Comparison of ENCODE assay signal across 8 cellular contexts in the genomic region with DNA sequence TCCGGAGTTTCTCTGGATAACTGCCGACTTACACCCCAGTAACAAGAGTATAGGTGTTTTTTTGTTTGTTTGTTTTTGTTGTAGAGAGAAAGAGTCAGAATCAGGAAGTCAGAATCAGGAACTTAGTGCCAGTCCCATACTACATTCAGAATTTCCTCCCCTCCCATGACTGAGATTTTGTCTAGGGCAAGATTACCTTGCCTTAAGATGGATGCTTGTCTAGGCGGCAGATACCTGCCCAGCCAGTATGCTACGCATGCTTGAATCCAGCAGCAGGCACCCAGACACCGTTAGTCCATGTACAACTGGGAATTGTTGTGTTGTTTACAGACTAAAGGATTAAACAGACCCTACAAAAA. TPM values are rescaled to one million over a fixed set of nuclear protein-coding genes. Genes with fewer than 3 reads are reported as not detected.
A peak's percentile ranks its signal among the peaks of the same experiment; 100 is the strongest.
DNase-seq lines count a peak whose midpoint lies in the region; ATAC-seq, FAIRE-seq and TF ChIP-seq lines count a peak whose summit lies in the region.

No MANE protein-coding gene starts in this region.

- no peaks in the 10 kb centered on the region for H3K9me1 ChIP-seq in K562 (ENCODE audit: control insufficient read depth, insufficient read depth, low read length)

- 32 to 39% methylated on average over 5 of the region's 5 CpGs for WGBS in GM23248 (ENCODE audit: low coverage in 1 of 2, low lambda C conversion rate in 2 of 2, missing lambda C conversion rate in 2 of 2), 2 experiments
- 31% methylated on average over 5 of the region's 5 CpGs for WGBS in K562 (ENCODE audit: insufficient coverage, low coverage, missing lambda C conversion rate)
- 15 to 17% methylated on average over 5 of the region's 5 CpGs for WGBS in thyroid gland, 2 donors

- H3K9me3 ChIP-seq in GM23248 (ENCODE audit: low read depth) (no peaks in the 10 kb centered on the region), K562 (replicated peaks; ENCODE audit: control insufficient read depth, insufficient read depth, low read depth, low read length) (no peaks in the 10 kb centered on the region), thyroid gland (no peaks in the 10 kb centered on the region)

- TF ChIP-seq CTCF in K562 (IDR thresholded peaks at IDR 0.05 in 2 of 3, conservative IDR thresholded peaks at IDR 0.05 in 1 of 3; ENCODE audit: insufficient read depth in 2 of 3, low read depth in 1 of 3, low read length in 3 of 3) (no peak), thyroid gland (IDR thresholded peaks at IDR 0.05) (no peak), GM13976 (IDR thresholded peaks at IDR 0.05; ENCODE audit: borderline replicate concordance, control extremely low read depth, extremely low read depth, insufficient read depth, missing control alignments) (no peak)

- peaks cover 42% of the 10 kb centered on the region for H3F3A ChIP-seq in GM23248 (ENCODE audit: insufficient read depth)

- H4K20me1 ChIP-seq in GM23248 (ENCODE audit: insufficient read depth) (no peaks in the 10 kb centered on the region), K562 (replicated peaks; ENCODE audit: control insufficient read depth, insufficient read depth, low read length) (peaks cover 5% of the 10 kb centered on the region; the same call in 1 of the 2 replicates)

- no TSS peak for BruUV-seq in K562 (replicated peaks; lab: Mats Ljungman, UMichigan)

- no peak for TF ChIP-seq EP300 in K562 (IDR thresholded peaks at IDR 0.05; ENCODE audit: low read length)

- TF ChIP-seq POLR2A in K562 (conservative IDR thresholded peaks at IDR 0.05) (no peak), thyroid gland (IDR thresholded peaks at IDR 0.05) (no peak)

- peak overlapping the region; percentile 77 for H3K27ac ChIP-seq in GM23248
- peak overlapping the region; percentile 78 for H3K27ac ChIP-seq in K562 (ENCODE audit: extremely low read depth, low read depth, low read length)
- peak overlapping the region; percentile 75 to 89 (median 88) for H3K27ac ChIP-seq in thyroid gland

- no peaks in the 10 kb centered on the region for H3K9me2 ChIP-seq in GM23248 (ENCODE audit: insufficient read depth)

- H3K4me1 ChIP-seq in GM23248 (ENCODE audit: insufficient read depth) (peaks cover 54% of the 10 kb centered on the region), K562 (replicated peaks in 1 of 2; ENCODE audit: control insufficient read depth in 2 of 2, insufficient read depth in 2 of 2, low read length in 2 of 2) (peaks cover 3 to 11% of the 10 kb centered on the region in 2 experiments; a peak in 4 of 5 replicates), thyroid gland (peaks cover 25 to 35% of the 10 kb centered on the region in 2 donors)

- H3K79me2 ChIP-seq in GM23248 (ENCODE audit: insufficient read depth): peaks cover 90% of the 10 kb centered on the region
- peaks cover 86% of the 10 kb centered on the region for H3K79me2 ChIP-seq in K562 (ENCODE audit: control insufficient read depth, insufficient read depth, low read length)

- no peak for TF ChIP-seq RAD21 in K562 (CRISPR knock-in tag; conservative IDR thresholded peaks at IDR 0.05 in 1 of 2, IDR thresholded peaks at IDR 0.05 in 1 of 2)

- H3K36me3 ChIP-seq in GM23248 (ENCODE audit: low read depth) (peaks cover 82% of the 10 kb centered on the region), K562 (ENCODE audit: control insufficient read depth, insufficient read depth, low read length) (peaks cover 94% of the 10 kb centered on the region), thyroid gland (peaks cover 18 to 22% of the 10 kb centered on the region in 2 donors)

- H3K27me3 ChIP-seq in GM23248 (replicated peaks; ENCODE audit: insufficient read depth): no peaks in the 10 kb centered on the region
- H3K27me3 ChIP-seq in K562 (ENCODE audit: control insufficient read depth in 2 of 2, insufficient read depth in 2 of 2, low read length in 2 of 2): no peaks in the 10 kb centered on the region
- H3K27me3 ChIP-seq in thyroid gland: no peaks in the 10 kb centered on the region

- no peak for FAIRE-seq in K562 (lab: Jason Lieb, UNC)

- CTCF ChIA-PET in K562 (lab: Yijun Ruan, JAX; ENCODE audit: low intra/inter-chr PET ratio): no interaction called here

- no peak for DNase-seq in GM23248
- DNase-seq in NCI-H2196 (lab: John Stamatoyannopoulos, UW; ENCODE audit: unreplicated experiment): peak; percentile 65
- DNase-seq in K562 (ENCODE audit: extremely low read depth in 1 of 4, low spot score in 3 of 4): no peak
- peak in 1 of 2 donors; percentile 20 for DNase-seq in left colon
- DNase-seq in thyroid gland: peak; percentile 40 to 53
- no peak for DNase-seq in GM13976 (ENCODE audit: low spot score)
- DNase-seq in activated CD4-positive, CD25-positive, alpha-beta regulatory T cell (lab: John Stamatoyannopoulos, UW): no peak
- no peak for DNase-seq in middle frontal gyrus (ENCODE audit: extremely low spot score, low spot score)

- peak overlapping the region; percentile 95 for H3K4me2 ChIP-seq in GM23248 (ENCODE audit: unreplicated experiment)
- H3K4me2 ChIP-seq in K562 (ENCODE audit: insufficient read depth, low read length): peak overlapping the region; percentile 79

- in situ Hi-C loops in GM23248 (cut with MboI): no loop called here
- in situ Hi-C loops in K562 (cut with MboI): no loop called here
- in situ Hi-C loops in GM13976 (cut with MboI; ENCODE audit: low sequenced_read_pairs, unreplicated experiment): no loop called here

- ATAC-seq in K562 (peak; percentile 23; the same call in 1 of the 3 replicates), left colon (peak; percentile 53)

- H3K4me3 ChIP-seq in GM23248: peak overlapping the region; percentile 76
- peak overlapping the region; percentile 45 for H3K4me3 ChIP-seq in K562
- peak overlapping the region in 2 of 3 donors; percentile 19 to 61 for H3K4me3 ChIP-seq in thyroid gland (replicated peaks in 1 of 3)

- intact Hi-C loops in K562 (cut with micrococcal nuclease) (no loop called here), left colon (cut with DNase I, micrococcal nuclease) (no loop called here), thyroid gland (cut with DNase I) (no loop called here)

- POLR2A ChIA-PET in K562 (lab: Yijun Ruan, JAX): interaction anchor here (0.6 to 1.0 kb wide), 2 partner anchors 34 to 560 kb away, joined by 3 to 4 read pairs; a partner anchor contains a TSS

- H2AFZ ChIP-seq in GM23248 (peak overlapping the region; percentile 91), K562 (ENCODE audit: low read depth, low read length) (peak overlapping the region; percentile 23; the same call in 1 of the 2 replicates)

- peak overlapping the region; percentile 88 for H3K9ac ChIP-seq in GM23248
- peak overlapping the region; percentile 70 to 84; a peak in 3 of 4 replicates for H3K9ac ChIP-seq in K562 (ENCODE audit: insufficient read depth in 1 of 2, low read depth in 2 of 2, low read length in 2 of 2)

RNA-seq across cellular contexts. Expression of a gene that starts 6.1 kb away (rescaled TPM):
- total RNA-seq in GM23248 (2014; rRNA removed; shearing (Covaris generic)): 197 and 202 TPM in 2 replicates
- polyA plus RNA-seq in GM23248 (2016; fragmentation: Nextera tagmentation; extraction: Ambion mirVana) (249 and 254 TPM in 2 replicates), K562 (2011; rRNA removed) (398 and 551 TPM in 2 replicates), K562 (2014; fragmentation: Illumina TruSeq; extraction: Trizol) (252 and 289 TPM in 2 replicates), K562 (2014; fragmentation: Nextera tagmentation; extraction: Ambion mirVana) (100 to 1,000 TPM; 325 to 369 TPM), K562 (2014; rRNA removed) (156 and 168 TPM in 2 replicates)
- 167 and 262 TPM in 2 replicates for total RNA-seq in K562 (2011; cell fraction: chromatin; rRNA removed; ENCODE audit: low replicate concordance)
- total RNA-seq in K562 (2011; cell fraction: nucleolus; rRNA removed): 85.9 and 98.2 TPM in 2 replicates
- 119 and 135 TPM in 2 replicates for total RNA-seq in K562 (2011; cell fraction: nucleoplasm; rRNA removed)
- total RNA-seq in K562 (2014; rRNA removed) (189 and 191 TPM in 2 replicates), K562 (2014; rRNA removed; fragmentation: Illumina TruSeq; extraction: Trizol) (334 and 394 TPM in 2 replicates), K562 (2015; rRNA removed; fragmentation: Illumina TruSeq; extraction: Trizol) (274 and 297 TPM in 2 replicates), K562 (2021) (283 and 290 TPM in 2 replicates), left colon (100 to 1,000 TPM; 163 to 189 TPM), thyroid gland (100 to 1,000 TPM; 185 to 240 (median 216) TPM)
- 137 and 145 TPM in 2 replicates for polyA plus RNA-seq in K562 (2011; cell fraction: cytosol; rRNA removed)
- polyA plus RNA-seq in K562 (2011; cell fraction: nucleus; rRNA removed): 83.1 and 119 TPM in 2 replicates
- polyA plus RNA-seq in K562 (2012): 172 and 249 TPM in 2 replicates
- polyA minus RNA-seq in K562 (2011; rRNA and poly(A)+ RNA removed): 747 and 768 TPM in 2 replicates
- polyA minus RNA-seq in K562 (2011; cell fraction: cytosol; rRNA and poly(A)+ RNA removed): 144 and 225 TPM in 2 replicates
- 99.9 and 166 TPM in 2 replicates for polyA minus RNA-seq in K562 (2011; cell fraction: nucleus; rRNA and poly(A)+ RNA removed)

RNA-seq across cellular contexts. Expression of a gene that starts 33.5 kb away (rescaled TPM):
- total RNA-seq in GM23248 (2014; rRNA removed; shearing (Covaris generic)): under 0.01 TPM in 1 of 2 replicates, not detected in the other
- 0.11 and 0.25 TPM in 2 replicates for polyA plus RNA-seq in GM23248 (2016; fragmentation: Nextera tagmentation; extraction: Ambion mirVana)
- not detected in 2 replicates for total RNA-seq in K562 (2011; cell fraction: chromatin; rRNA removed; ENCODE audit: low replicate concordance)
- not detected in 2 replicates for total RNA-seq in K562 (2011; cell fraction: nucleolus; rRNA removed)
- total RNA-seq in K562 (2011; cell fraction: nucleoplasm; rRNA removed): not detected in 2 replicates
- not detected in 2 replicates for total RNA-seq in K562 (2014; rRNA removed)
- total RNA-seq in K562 (2014; rRNA removed; fragmentation: Illumina TruSeq; extraction: Trizol): 0.04 and 0.13 TPM in 2 replicates
- 0.08 TPM in 1 of 2 replicates, not detected in the other for total RNA-seq in K562 (2015; rRNA removed; fragmentation: Illumina TruSeq; extraction: Trizol)
- total RNA-seq in K562 (2021): 0.04 and 0.13 TPM in 2 replicates
- polyA plus RNA-seq in K562 (2011; rRNA removed): not detected in 2 replicates
- not detected in 2 replicates for polyA plus RNA-seq in K562 (2011; cell fraction: cytosol; rRNA removed)
- not detected in 2 replicates for polyA plus RNA-seq in K562 (2011; cell fraction: nucleus; rRNA removed)
- 0.09 and 0.57 TPM in 2 replicates for polyA plus RNA-seq in K562 (2012)
- 0.07 and 0.09 TPM in 2 replicates for polyA plus RNA-seq in K562 (2014; fragmentation: Illumina TruSeq; extraction: Trizol)
- polyA plus RNA-seq in K562 (2014; fragmentation: Nextera tagmentation; extraction: Ambion mirVana): under 1 TPM in 1 of 2 experiments, not detected in 1; 0.01 TPM
- polyA plus RNA-seq in K562 (2014; rRNA removed): not detected in 2 replicates
- not detected in 2 replicates for polyA minus RNA-seq in K562 (2011; rRNA and poly(A)+ RNA removed)
- not detected in 2 replicates for polyA minus RNA-seq in K562 (2011; cell fraction: cytosol; rRNA and poly(A)+ RNA removed)
- not detected in 2 replicates for polyA minus RNA-seq in K562 (2011; cell fraction: nucleus; rRNA and poly(A)+ RNA removed)
- under 1 TPM; 0.22 to 0.37 TPM for total RNA-seq in left colon
- total RNA-seq in thyroid gland: 1 to 10 TPM; 1.9 to 3.1 (median 2.4) TPM

RNA-seq across cellular contexts. Expression of a gene that starts 33.6 kb away (rescaled TPM):
- total RNA-seq in GM23248 (2014; rRNA removed; shearing (Covaris generic)): 2.0 and 8.2 TPM in 2 replicates
- polyA plus RNA-seq in GM23248 (2016; fragmentation: Nextera tagmentation; extraction: Ambion mirVana): 4.2 and 5.4 TPM in 2 replicates
- 10.8 and 13.1 TPM in 2 replicates for total RNA-seq in K562 (2011; cell fraction: chromatin; rRNA removed; ENCODE audit: low replicate concordance)
- total RNA-seq in K562 (2011; cell fraction: nucleolus; rRNA removed): 8.7 and 10.1 TPM in 2 replicates
- 8.4 and 10.8 TPM in 2 replicates for total RNA-seq in K562 (2011; cell fraction: nucleoplasm; rRNA removed)
- 9.0 and 10.1 TPM in 2 replicates for total RNA-seq in K562 (2014; rRNA removed)
- 7.6 and 7.8 TPM in 2 replicates for total RNA-seq in K562 (2014; rRNA removed; fragmentation: Illumina TruSeq; extraction: Trizol)
- total RNA-seq in K562 (2015; rRNA removed; fragmentation: Illumina TruSeq; extraction: Trizol): 8.2 and 8.4 TPM in 2 replicates
- total RNA-seq in K562 (2021): 6.2 and 6.8 TPM in 2 replicates
- polyA plus RNA-seq in K562 (2011; rRNA removed): 7.0 and 9.0 TPM in 2 replicates
- polyA plus RNA-seq in K562 (2011; cell fraction: cytosol; rRNA removed): 6.8 and 8.6 TPM in 2 replicates
- polyA plus RNA-seq in K562 (2011; cell fraction: nucleus; rRNA removed): 3.8 and 5.2 TPM in 2 replicates
- polyA plus RNA-seq in K562 (2012): 6.5 and 34.5 TPM in 2 replicates
- polyA plus RNA-seq in K562 (2014; fragmentation: Illumina TruSeq; extraction: Trizol): 8.2 and 8.4 TPM in 2 replicates
- 1 to 10 TPM; 1.1 to 2.0 TPM for polyA plus RNA-seq in K562 (2014; fragmentation: Nextera tagmentation; extraction: Ambion mirVana)
- 8.7 and 10.3 TPM in 2 replicates for polyA plus RNA-seq in K562 (2014; rRNA removed)
- 10.4 and 11.7 TPM in 2 replicates for polyA minus RNA-seq in K562 (2011; rRNA and poly(A)+ RNA removed)
- 3.5 and 5.1 TPM in 2 replicates for polyA minus RNA-seq in K562 (2011; cell fraction: cytosol; rRNA and poly(A)+ RNA removed)
- polyA minus RNA-seq in K562 (2011; cell fraction: nucleus; rRNA and poly(A)+ RNA removed): 4.2 and 9.9 TPM in 2 replicates
- 10 to 100 TPM; 20.2 to 26.6 TPM for total RNA-seq in left colon
- total RNA-seq in thyroid gland: 10 to 100 TPM; 14.6 to 25.6 (median 22.8) TPM

Comparison
In these comparisons a context has a peak if more than half of its experiments do, and no peak if none do; other contexts are left out.
1. DNase-seq: peak in NCI-H2196 (single experiment) and thyroid gland (2 of 2); none in GM23248 (single experiment), K562 (0 of 4), GM13976 (single experiment), activated CD4-positive, CD25-positive, alpha-beta regulatory T cell (0 of 4) and middle frontal gyrus (single experiment).
2. Peak in every context shown above with its lines, with median percentiles within 50 percentile points of each other: H3K27ac ChIP-seq and H3K4me3 ChIP-seq.